ENCODE assay signal across 8 cellular contexts in the genomic region with DNA sequence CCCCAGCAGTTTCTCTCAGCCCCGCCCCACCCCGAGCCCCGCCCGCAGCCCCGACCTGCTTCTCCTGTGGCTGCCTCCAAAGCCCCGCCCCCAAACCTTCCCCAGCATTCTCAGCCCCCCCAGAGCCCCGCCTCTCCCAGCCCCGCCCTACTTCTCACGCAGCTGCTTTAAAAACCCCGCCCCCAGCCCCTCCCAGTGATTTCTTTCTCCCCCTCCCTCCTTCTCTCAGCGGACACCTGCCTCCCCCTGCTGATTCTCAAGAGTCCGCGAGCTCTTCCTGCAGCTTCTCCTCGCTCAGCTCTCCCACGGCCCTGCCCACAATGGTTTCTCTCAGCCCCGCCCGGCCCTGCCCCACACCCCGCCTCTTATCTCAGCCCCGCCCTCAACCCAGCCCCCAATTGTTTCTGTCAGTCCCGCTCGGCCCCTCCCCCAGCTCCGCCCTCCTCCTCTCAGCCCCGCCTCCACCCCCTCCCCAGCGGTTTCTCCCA. TPM values are rescaled to one million over a fixed set of nuclear protein-coding genes. Genes with fewer than 3 reads are reported as not detected.
DNase-seq lines count a peak whose midpoint lies in the region; ATAC-seq and TF ChIP-seq lines count a peak whose summit lies in the region.

No MANE protein-coding gene starts in this region.

- H3K4me3 Mint-ChIP-seq in endothelial cell (ENCODE audit: unreplicated experiment) = no peak overlapping the region

- DNase-seq in AG04449 (ENCODE audit: low read depth, low spot score) = peak; percentile 26
- peak; percentile 71 for DNase-seq in NK-92 (lab: John Stamatoyannopoulos, UW; ENCODE audit: unreplicated experiment)
- peak; percentile 86 for DNase-seq in activated CD8-positive, alpha-beta memory T cell treated with anti-CD3 and anti-CD28 coated beads, Interleukin-2, amount 50 U/mL, for 4 hours
- DNase-seq in endothelial cell (ENCODE audit: low spot score) = peak; percentile 82
- peak; percentile 28 for DNase-seq in middle frontal gyrus (ENCODE audit: extremely low spot score, low spot score)
- DNase-seq in stimulated activated CD8-positive, alpha-beta memory T cell treated with anti-CD3 and anti-CD28 coated beads, Interleukin-15, amount 100 ng/mL, for 4 hours (ENCODE audit: low read depth in 2 of 2) = peak; percentile 74 to 82

- H3K27me3 Mint-ChIP-seq in endothelial cell (ENCODE audit: unreplicated experiment) = peaks cover 13% of the 10 kb centered on the region

- peaks cover 24% of the 10 kb centered on the region for H3K4me1 Mint-ChIP-seq in endothelial cell (ENCODE audit: unreplicated experiment)

- ATAC-seq in GM19043 (IDR thresholded peaks at IDR 0.05; ENCODE audit: low read depth, unreplicated experiment) (peak; percentile 6), HG03558 (IDR thresholded peaks at IDR 0.05; ENCODE audit: extremely low read depth, unreplicated experiment) (peak; percentile 1)

- H3K9me3 Mint-ChIP-seq in endothelial cell (ENCODE audit: unreplicated experiment) = no peaks in the 10 kb centered on the region

- CTCF ChIA-PET in AG04449 (lab: Yijun Ruan, JAX) = interaction anchor here (0.9 to 1.0 kb wide), 4 partner anchors 10 to 398 kb away, joined by 3 read pairs; a partner anchor contains a TSS

- H3K4me3 ChIP-seq in AG04449 (ENCODE audit: low read depth, low read length) = peak overlapping the region; percentile 75

- peaks cover 8% of the 10 kb centered on the region for H3K36me3 Mint-ChIP-seq in endothelial cell (ENCODE audit: low read depth, unreplicated experiment)

- POLR2A ChIA-PET in AG04449 (lab: Yijun Ruan, JAX) = interaction anchor here (0.6 to 1.1 kb wide), 3 partner anchors 19 to 400 kb away, joined by 3 read pairs; no protein-coding TSS in a partner anchor

- TF ChIP-seq CTCF in AG04449 (IDR thresholded peaks at IDR 0.05; ENCODE audit: insufficient read depth, low read length, missing control alignments) (no peak), endothelial cell (IDR thresholded peaks at IDR 0.05; ENCODE audit: unreplicated experiment) (no peak)

- H3K27ac Mint-ChIP-seq in endothelial cell (ENCODE audit: unreplicated experiment) = no peak overlapping the region

RNA-seq across cellular contexts. Expression of a gene that starts 0.6 kb away (rescaled TPM):
- total RNA-seq in endothelial cell (ENCODE audit: unreplicated experiment) = 57.4 TPM

RNA-seq across cellular contexts. Expression of a gene that starts 9.5 kb away (rescaled TPM):
- not detected for total RNA-seq in endothelial cell (ENCODE audit: unreplicated experiment)

RNA-seq across cellular contexts. Expression of a gene that starts 35.1 kb away (rescaled TPM):
- 99.2 TPM for total RNA-seq in endothelial cell (ENCODE audit: unreplicated experiment)

RNA-seq across cellular contexts. Expression of a gene that starts 47.1 kb away (rescaled TPM):
- total RNA-seq in endothelial cell (ENCODE audit: unreplicated experiment) = not detected

RNA-seq across cellular contexts. Expression of a gene that starts 54.9 kb away (rescaled TPM):
- total RNA-seq in endothelial cell (ENCODE audit: unreplicated experiment) = 2.0 TPM

Comparison
In these comparisons a context has a peak if more than half of its experiments do, and no peak if none do; other contexts are left out.
1. Peak in every context shown above with its lines: DNase-seq, ATAC-seq and H3K4me3 ChIP-seq.
2. DNase-seq: peak in every context shown above with its lines; median percentile 86 in activated CD8-positive, alpha-beta memory T cell treated with anti-CD3 and anti-CD28 coated beads, Interleukin-2, amount 50 U/mL, for 4 hours; 82 in endothelial cell; 78 in stimulated activated CD8-positive, alpha-beta memory T cell treated with anti-CD3 and anti-CD28 coated beads, Interleukin-15, amount 100 ng/mL, for 4 hours; 71 in NK-92; 28 in middle frontal gyrus; 26 in AG04449.